13 cellular contexts compared by ENCODE assay signal in genomic region chr14:22794533-22794932, GRCh38. TPM values are rescaled to one million over a fixed set of nuclear protein-coding genes. Genes with fewer than 3 reads are reported as not detected.
DNase-seq lines count a peak whose midpoint lies in the region; ATAC-seq and TF ChIP-seq lines count a peak whose summit lies in the region.
"Had no signal": no experiment of that assay in that cellular context is flagged by ENCODE, and none has a peak within 500 bp of the region (broad histone marks: within the 10 kb centered on the region; RNA-seq: fewer than 3 reads in every experiment).

No MANE protein-coding gene starts in this region.

- DNase-seq in kidney glomerular epithelial cell (lab: John Stamatoyannopoulos, UW) (peak; percentile 69), H4 (ENCODE audit: low spot score) (no peak), NCI-H1048 (lab: John Stamatoyannopoulos, UW) (no peak), NCI-H2196 treated with DMSO at 0.1 percent for 48 hours (lab: John Stamatoyannopoulos, UW; ENCODE audit: unreplicated experiment) (no peak)
- no peak for DNase-seq in stimulated activated naive CD4-positive, alpha-beta T cell (lab: John Stamatoyannopoulos, UW)
- DNase-seq: activated T-cell treated with anti-CD3 and anti-CD28 coated beads, Interleukin-2, amount 50 U/mL, for 24 hours; anterior cingulate cortex; dorsolateral prefrontal cortex; NCI-H187; stimulated activated CD4-positive, alpha-beta T cell treated with anti-CD3 and anti-CD28 coated beads, Interleukin-4, amount 100 ng/mL, for 4 hours had no signal

- ATAC-seq in GM18505 (IDR thresholded peaks at IDR 0.05; ENCODE audit: unreplicated experiment): peak; percentile 49
- ATAC-seq in GM19467 (IDR thresholded peaks at IDR 0.05; ENCODE audit: unreplicated experiment): peak; percentile 44
- peak; percentile 46 for ATAC-seq in HG03060 (IDR thresholded peaks at IDR 0.05; ENCODE audit: low read depth, unreplicated experiment)

- TF ChIP-seq POLR2A in GM18505 (IDR thresholded peaks at IDR 0.05; ENCODE audit: borderline replicate concordance, extremely low read depth, insufficient read depth, insufficient read length): peak; percentile 57

RNA-seq across cellular contexts. Expression of gene SLC7A7, which starts 20.7 kb away (rescaled TPM):
- 13.6 and 13.9 TPM in 2 replicates for total RNA-seq in H4 (2014; rRNA removed; shearing (Covaris generic))

RNA-seq across cellular contexts. Expression of gene OXA1L, which starts 28.0 kb away (rescaled TPM):
- total RNA-seq in H4 (2014; rRNA removed; shearing (Covaris generic)): 106 and 132 TPM in 2 replicates

RNA-seq across cellular contexts. Expression of gene MRPL52, which starts 35.2 kb away (rescaled TPM):
- 130 and 189 TPM in 2 replicates for total RNA-seq in H4 (2014; rRNA removed; shearing (Covaris generic))

RNA-seq across cellular contexts. Expression of gene MMP14, which starts 41.9 kb away (rescaled TPM):
- total RNA-seq in H4 (2014; rRNA removed; shearing (Covaris generic)): 268 and 298 TPM in 2 replicates
